ENCODE assay signal across 8 cellular contexts in the genomic region with DNA sequence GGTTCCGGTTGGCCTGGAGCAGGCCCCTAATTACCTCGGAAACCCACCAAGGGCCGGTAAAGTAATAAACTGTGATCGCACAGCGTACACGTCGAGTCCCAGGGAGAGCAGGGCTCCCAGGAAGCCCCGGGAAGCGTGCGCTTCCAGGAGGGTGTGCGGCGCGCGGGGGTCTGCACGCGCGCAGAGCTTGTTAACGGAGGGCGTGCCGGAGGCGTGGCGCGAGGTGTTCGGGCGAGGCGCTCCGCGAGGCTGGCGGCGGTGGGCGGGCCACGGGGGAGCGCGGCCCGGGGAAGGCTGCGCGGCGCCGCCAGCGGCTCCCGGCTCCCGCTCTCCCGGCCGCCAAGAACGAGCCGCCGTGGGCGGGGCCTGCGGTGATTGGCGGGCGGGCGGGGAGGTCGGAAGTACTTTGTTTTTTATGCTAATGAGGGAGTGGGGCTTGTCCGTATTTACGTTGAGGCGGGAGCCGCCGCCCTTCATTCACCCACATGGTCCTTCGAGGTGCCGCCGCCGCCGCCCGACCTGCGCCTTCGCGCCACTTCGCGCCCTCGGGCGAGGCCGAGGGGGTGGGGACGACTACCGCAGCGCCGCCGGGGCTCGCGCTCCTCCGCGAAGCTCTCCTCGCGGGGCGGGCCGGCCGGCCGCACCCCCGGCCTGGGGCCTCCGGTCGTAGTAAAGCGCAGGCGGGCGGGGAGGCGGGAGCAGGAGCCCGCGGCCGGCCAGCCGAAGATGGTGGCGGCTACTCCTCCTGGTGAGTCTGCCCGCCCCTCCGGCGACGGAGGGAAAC. TPM values are rescaled to one million over a fixed set of nuclear protein-coding genes. Genes with fewer than 3 reads are reported as not detected.
DNase-seq lines count a peak whose midpoint lies in the region; ATAC-seq, FAIRE-seq and TF ChIP-seq lines count a peak whose summit lies in the region.

A gene (plus strand): TSS at position 476 of the 784 bp plus-strand sequence.

- peak in 2 of 4 experiments; percentile 3 to 5 for TF ChIP-seq CTCF in uterus (IDR thresholded peaks at IDR 0.05)

- FAIRE-seq in GM18507 (lab: Jason Lieb, UNC): peak; percentile 73

- TF ChIP-seq POLR2A in uterus (IDR thresholded peaks at IDR 0.05): peak; percentile 73 to 86

- H3K36me3 ChIP-seq in uterus: no peaks in the 10 kb centered on the region

- ATAC-seq in HG02970 (IDR thresholded peaks at IDR 0.05; ENCODE audit: low FRiP score, unreplicated experiment): peak; percentile 57
- ATAC-seq in right cardiac atrium: peak; percentile 95 to 96

- intact Hi-C loops in T-helper 2 cell treated with Interferon-gamma antibody and Interleukin-4, amounts not matched to agents 100 ng/mL and 5 ng/mL, for 36 hours (cut with micrococcal nuclease): loop anchor here (1.0 to 2.0 kb wide), 3 partner anchors 13 to 51 kb away; a partner anchor contains a TSS
- intact Hi-C loops in right cardiac atrium (cut with DNase I): no loop called here
- intact Hi-C loops in uterus (cut with DNase I; ENCODE audit: low total_unique reads): no loop called here

- H3K9me3 ChIP-seq in right cardiac atrium (ENCODE audit: control insufficient read depth, low read length): no peaks in the 10 kb centered on the region
- H3K9me3 ChIP-seq in uterus: no peaks in the 10 kb centered on the region

- H3K4me1 ChIP-seq in right cardiac atrium (ENCODE audit: control insufficient read depth, insufficient read depth, low read length): no peaks in the 10 kb centered on the region
- H3K4me1 ChIP-seq in uterus: no peaks in the 10 kb centered on the region

- H3K27ac ChIP-seq in angular gyrus (ENCODE audit: low read depth, low read length) (peak within 1 kb of the TSS; percentile 75), right cardiac atrium (ENCODE audit: low read length) (peak within 1 kb of the TSS; percentile 93), uterus (peak within 1 kb of the TSS; percentile 93 to 96)

- DNase-seq in GM18507 (ENCODE audit: extremely low spot score, insufficient read length, low read depth) (peak; percentile 59), NCI-H187 treated with DMSO at 0.1 percent for 48 hours (lab: John Stamatoyannopoulos, UW) (peak; percentile 95), right cardiac atrium (peak; percentile 89 to 95 (median 94)), putamen (ENCODE audit: low spot score) (peak; percentile 90), uterus (peak; percentile 85)

- WGBS in right cardiac atrium: under 1% methylated on average over 103 of the region's 103 CpGs

- H3K4me3 ChIP-seq in right cardiac atrium (ENCODE audit: low read length): peak within 1 kb of the TSS; percentile 78
- H3K4me3 ChIP-seq in uterus: peak within 1 kb of the TSS; percentile 48 to 95

- no peaks in the 10 kb centered on the region for H3K27me3 ChIP-seq in right cardiac atrium (ENCODE audit: control insufficient read depth, insufficient read depth)
- H3K27me3 ChIP-seq in uterus: no peaks in the 10 kb centered on the region

RNA-seq across cellular contexts. Expression of the gene that starts here (rescaled TPM):
- total RNA-seq in T-helper 2 cell treated with Interferon-gamma antibody and Interleukin-4, amounts not matched to agents 100 ng/mL and 5 ng/mL, for 36 hours: 9.8 and 10.1 TPM in 2 replicates
- total RNA-seq in right cardiac atrium (1 to 10 TPM; 1.6 to 2.6 (median 2.0) TPM), uterus (10 to 100 TPM in 1 of 4 donors, 1 to 10 TPM in 3; 3.3 to 16.2 (median 4.6) TPM)
- polyA plus RNA-seq in right cardiac atrium: 1.1 TPM

Comparison
In these comparisons a context has a peak if more than half of its experiments do, and no peak if none do; other contexts are left out.
1. Peak in every context shown above with its lines: DNase-seq, ATAC-seq, H3K4me3 ChIP-seq and H3K27ac ChIP-seq.